In genomic region chr19:55340784-55341147, GRCh38 we compare ENCODE assay signal across 8 cellular contexts. TPM values are rescaled to one million over a fixed set of nuclear protein-coding genes. Genes with fewer than 3 reads are reported as not detected.
DNase-seq lines count a peak whose midpoint lies in the region; ATAC-seq and TF ChIP-seq lines count a peak whose summit lies in the region.

No MANE protein-coding gene starts in this region.

- peaks cover 5 to 28% (median 14%) of the 10 kb centered on the region in 4 donors for H3K4me1 Mint-ChIP-seq in CD4-positive, CD25-positive, alpha-beta regulatory T cell
- H3K4me1 Mint-ChIP-seq in HFFc6 (ENCODE audit: low read depth) (peaks cover 33% of the 10 kb centered on the region), immature natural killer cell (peaks cover 27 to 34% of the 10 kb centered on the region in 2 donors)
- H3K4me1 Mint-ChIP-seq in activated T-cell treated with anti-CD3 and anti-CD28 coated beads, Interleukin-2, amount 50 U/mL, for 72 hours (ENCODE audit: low read depth), result peaks cover 13% of the 10 kb centered on the region

- H3K27ac ChIP-seq in CD4-positive, CD25-positive, alpha-beta regulatory T cell (ENCODE audit: insufficient read depth, low read length, poor library complexity, severe bottlenecking), result peak overlapping the region; percentile 89
- H3K27ac ChIP-seq in substantia nigra (ENCODE audit: low read depth, low read length, poor library complexity, severe bottlenecking), result peak overlapping the region; percentile 72

- H3K27me3 ChIP-seq in CD4-positive, CD25-positive, alpha-beta regulatory T cell (ENCODE audit: control insufficient read depth, insufficient read depth, low read length), result no peaks in the 10 kb centered on the region

- peaks cover 27% of the 10 kb centered on the region for H3K4me1 ChIP-seq in CD4-positive, CD25-positive, alpha-beta regulatory T cell (ENCODE audit: control insufficient read depth, insufficient read depth, low read length, poor library complexity, severe bottlenecking)

- peak; percentile 51 for TF ChIP-seq CTCF in HFFc6 (IDR thresholded peaks at IDR 0.05)

- no peaks in the 10 kb centered on the region for H3K36me3 ChIP-seq in CD4-positive, CD25-positive, alpha-beta regulatory T cell (ENCODE audit: control insufficient read depth, insufficient read depth, low read length)

- no peak for ATAC-seq in CD4-positive, CD25-positive, alpha-beta regulatory T cell (ENCODE audit: low read depth in 2 of 2)
- ATAC-seq in activated T-cell treated with anti-CD3 and anti-CD28 coated beads, Interleukin-2, amount 50 U/mL, for 72 hours (replicated peaks in 1 of 2), result no peak
- no peak for ATAC-seq in activated CD4-positive, CD25-positive, alpha-beta regulatory T cell treated with anti-CD3 and anti-CD28 coated beads, Interleukin-2, amount 50 U/mL, for 24 hours
- ATAC-seq in GM18861 (IDR thresholded peaks at IDR 0.05; ENCODE audit: unreplicated experiment), result no peak

- H3K4me3 Mint-ChIP-seq in CD4-positive, CD25-positive, alpha-beta regulatory T cell, result peak overlapping the region; percentile 71 to 93 (median 83)
- H3K4me3 Mint-ChIP-seq in HFFc6 (peak overlapping the region; percentile 91), immature natural killer cell (peak overlapping the region; percentile 82 to 99 (median 88))
- peak overlapping the region; percentile 84 to 88 for H3K4me3 Mint-ChIP-seq in activated T-cell treated with anti-CD3 and anti-CD28 coated beads, Interleukin-2, amount 50 U/mL, for 72 hours

- H3K27ac Mint-ChIP-seq in CD4-positive, CD25-positive, alpha-beta regulatory T cell, result peak overlapping the region in 2 of 3 donors; percentile 83 to 100
- H3K27ac Mint-ChIP-seq in HFFc6 (peak overlapping the region; percentile 100; the same call in 1 of the 2 replicates), immature natural killer cell (peak overlapping the region in 5 of 6 donors; percentile 93 to 100 (median 96))
- peak overlapping the region; percentile 68 for H3K27ac Mint-ChIP-seq in activated T-cell treated with anti-CD3 and anti-CD28 coated beads, Interleukin-2, amount 50 U/mL, for 72 hours

- H3K9me3 Mint-ChIP-seq in CD4-positive, CD25-positive, alpha-beta regulatory T cell, result peaks cover 0 to 1% (median 0%) of the 10 kb centered on the region in 7 donors
- no peaks in the 10 kb centered on the region for H3K9me3 Mint-ChIP-seq in HFFc6
- H3K9me3 Mint-ChIP-seq in activated T-cell treated with anti-CD3 and anti-CD28 coated beads, Interleukin-2, amount 50 U/mL, for 72 hours, result no peaks in the 10 kb centered on the region
- H3K9me3 Mint-ChIP-seq in immature natural killer cell, result no peaks in the 10 kb centered on the region

- H3K9me3 ChIP-seq in CD4-positive, CD25-positive, alpha-beta regulatory T cell (ENCODE audit: control insufficient read depth in 2 of 2, low read length in 2 of 2), result no peaks in the 10 kb centered on the region

- H3K4me3 ChIP-seq in CD4-positive, CD25-positive, alpha-beta regulatory T cell (ENCODE audit: low read depth, low read length), result no peak overlapping the region

- H3K27me3 Mint-ChIP-seq in CD4-positive, CD25-positive, alpha-beta regulatory T cell, result peaks cover 35% of the 10 kb centered on the region
- H3K27me3 Mint-ChIP-seq in HFFc6 (ENCODE audit: insufficient read depth) (peaks cover 7% of the 10 kb centered on the region), immature natural killer cell (ENCODE audit: low read depth in 3 of 3) (peaks cover 19 to 29% (median 26%) of the 10 kb centered on the region in 3 donors)
- H3K27me3 Mint-ChIP-seq in activated T-cell treated with anti-CD3 and anti-CD28 coated beads, Interleukin-2, amount 50 U/mL, for 72 hours (ENCODE audit: low read depth), result peaks cover 8% of the 10 kb centered on the region

- peaks cover 11% of the 10 kb centered on the region for H3K36me3 Mint-ChIP-seq in CD4-positive, CD25-positive, alpha-beta regulatory T cell
- no peaks in the 10 kb centered on the region; the same call in 1 of the 2 replicates for H3K36me3 Mint-ChIP-seq in HFFc6 (ENCODE audit: low read depth)
- H3K36me3 Mint-ChIP-seq in activated T-cell treated with anti-CD3 and anti-CD28 coated beads, Interleukin-2, amount 50 U/mL, for 72 hours (ENCODE audit: insufficient read depth in 2 of 2), result peaks cover 5 to 8% of the 10 kb centered on the region in 2 donors
- no peaks in the 10 kb centered on the region for H3K36me3 Mint-ChIP-seq in immature natural killer cell

- DNase-seq in CD4-positive, CD25-positive, alpha-beta regulatory T cell, result peak in 1 of 3 donors; percentile 24
- no peak for DNase-seq in HFFc6
- DNase-seq in activated T-cell treated with anti-CD3 and anti-CD28 coated beads, Interleukin-2, amount 50 U/mL, for 72 hours, result peak; percentile 35 to 41
- no peak for DNase-seq in immature natural killer cell
- DNase-seq in substantia nigra (lab: John Stamatoyannopoulos, UW), result peak in 3 of 49 donors; percentile 29 to 56 (median 32)
- DNase-seq in GOT3 (lab: John Stamatoyannopoulos, UW), result no peak

RNA-seq across cellular contexts. Expression of gene KMT5C, which starts 1.1 kb away (rescaled TPM):
- 69.6 TPM for total RNA-seq in CD4-positive, CD25-positive, alpha-beta regulatory T cell
- polyA plus RNA-seq in CD4-positive, CD25-positive, alpha-beta regulatory T cell, result 1 to 10 TPM in 3 of 4 donors, under 1 TPM in 1; 0.98 to 1.6 (median 1.2) TPM
- total RNA-seq in HFFc6 (2021; fragmentation: NEBNext Ultra II Directional; extraction: Animal tissue kit (Norgen Biotek cat#: 25700)), result 1 to 10 TPM; 3.8 to 6.2 (median 4.4) TPM
- total RNA-seq in activated T-cell treated with anti-CD3 and anti-CD28 coated beads, Interleukin-2, amount 50 U/mL, for 72 hours, result 10 to 100 TPM; 29.2 to 31.3 TPM
- polyA plus RNA-seq in immature natural killer cell, result 1 to 10 TPM in 2 of 3 donors, under 1 TPM in 1; 0.79 to 2.2 (median 2.1) TPM

RNA-seq across cellular contexts. Expression of gene COX6B2, which starts 13.8 kb away (rescaled TPM):
- total RNA-seq in CD4-positive, CD25-positive, alpha-beta regulatory T cell, result 0.57 TPM
- polyA plus RNA-seq in CD4-positive, CD25-positive, alpha-beta regulatory T cell, result not detected
- total RNA-seq in HFFc6 (2021; fragmentation: NEBNext Ultra II Directional; extraction: Animal tissue kit (Norgen Biotek cat#: 25700)), result not detected
- total RNA-seq in activated T-cell treated with anti-CD3 and anti-CD28 coated beads, Interleukin-2, amount 50 U/mL, for 72 hours, result 1 to 10 TPM; 3.1 to 7.4 TPM
- under 1 TPM in 1 of 3 donors, not detected in 2; 0.16 TPM for polyA plus RNA-seq in immature natural killer cell

RNA-seq across cellular contexts. Expression of gene TMEM150B, which starts 15.6 kb away (rescaled TPM):
- 2.1 TPM for total RNA-seq in CD4-positive, CD25-positive, alpha-beta regulatory T cell
- polyA plus RNA-seq in CD4-positive, CD25-positive, alpha-beta regulatory T cell, result not detected
- total RNA-seq in HFFc6 (2021; fragmentation: NEBNext Ultra II Directional; extraction: Animal tissue kit (Norgen Biotek cat#: 25700)), result not detected
- not detected for total RNA-seq in activated T-cell treated with anti-CD3 and anti-CD28 coated beads, Interleukin-2, amount 50 U/mL, for 72 hours
- polyA plus RNA-seq in immature natural killer cell, result not detected

RNA-seq across cellular contexts. Expression of gene GARIN5B, which starts 22.3 kb away (rescaled TPM):
- total RNA-seq in CD4-positive, CD25-positive, alpha-beta regulatory T cell, result not detected
- polyA plus RNA-seq in CD4-positive, CD25-positive, alpha-beta regulatory T cell, result not detected
- under 1 TPM in 1 of 6 experiments, not detected in 5; 0.05 TPM for total RNA-seq in HFFc6 (2021; fragmentation: NEBNext Ultra II Directional; extraction: Animal tissue kit (Norgen Biotek cat#: 25700))
- total RNA-seq in activated T-cell treated with anti-CD3 and anti-CD28 coated beads, Interleukin-2, amount 50 U/mL, for 72 hours, result under 1 TPM in 1 of 2 donors, not detected in 1; 0.07 TPM
- polyA plus RNA-seq in immature natural killer cell, result not detected

RNA-seq across cellular contexts. Expression of gene IL11, which starts 29.5 kb away (rescaled TPM):
- not detected for total RNA-seq in CD4-positive, CD25-positive, alpha-beta regulatory T cell
- polyA plus RNA-seq in CD4-positive, CD25-positive, alpha-beta regulatory T cell, result not detected
- 10 to 100 TPM; 22.2 to 43.4 (median 36.1) TPM for total RNA-seq in HFFc6 (2021; fragmentation: NEBNext Ultra II Directional; extraction: Animal tissue kit (Norgen Biotek cat#: 25700))
- total RNA-seq in activated T-cell treated with anti-CD3 and anti-CD28 coated beads, Interleukin-2, amount 50 U/mL, for 72 hours, result 1 to 10 TPM; 4.0 to 5.4 TPM
- polyA plus RNA-seq in immature natural killer cell, result not detected

Comparison
In these comparisons a context has a peak if more than half of its experiments do, and no peak if none do; other contexts are left out.
1. DNase-seq: peak in activated T-cell treated with anti-CD3 and anti-CD28 coated beads, Interleukin-2, amount 50 U/mL, for 72 hours (2 of 2); none in HFFc6 (single experiment), immature natural killer cell (0 of 3) and GOT3 (single experiment).
2. Peak in every context shown above with its lines, with median percentiles within 50 percentile points of each other: H3K27ac Mint-ChIP-seq and H3K4me3 Mint-ChIP-seq.